8 cellular contexts compared by ENCODE assay signal in genomic region chr1:87953732-87954344, GRCh38.
A peak's percentile ranks its signal among the peaks of the same experiment; 100 is the strongest.
DNase-seq lines count a peak whose midpoint lies in the region; ATAC-seq, FAIRE-seq and TF ChIP-seq lines count a peak whose summit lies in the region.

No MANE protein-coding gene starts in this region.

- H3K36me3 ChIP-seq in liver (ENCODE audit: control insufficient read depth in 4 of 4, insufficient read depth in 3 of 4, low read depth in 1 of 4, low read length in 3 of 4) = no peaks in the 10 kb centered on the region

- FAIRE-seq in A204.1 (lab: Jason Lieb, UNC) = peak; percentile 44

- ATAC-seq in GM18511 (IDR thresholded peaks at IDR 0.05; ENCODE audit: unreplicated experiment) = peak; percentile 86
- ATAC-seq in HG03135 (IDR thresholded peaks at IDR 0.05; ENCODE audit: unreplicated experiment) = peak; percentile 80

- no peaks in the 10 kb centered on the region for H3K27me3 ChIP-seq in liver (ENCODE audit: control insufficient read depth in 4 of 4, insufficient read depth in 4 of 4, low read length in 3 of 4)

- no peaks in the 10 kb centered on the region for H3K4me1 ChIP-seq in liver (ENCODE audit: control insufficient read depth in 4 of 4, insufficient read depth in 4 of 4, low read length in 3 of 4)

- H3K27ac ChIP-seq in liver (ENCODE audit: low read depth in 1 of 2, low read length in 2 of 2) = no peak overlapping the region

- H3K9ac ChIP-seq in liver (ENCODE audit: low read depth in 1 of 2, low read length in 2 of 2) = no peak overlapping the region

- H3K4me3 ChIP-seq in choroid plexus epithelial cell (ENCODE audit: low read depth, low read length) (no peak overlapping the region), liver (ENCODE audit: low read depth in 1 of 3, low read length in 3 of 3) (no peak overlapping the region)

- peak; percentile 94 for TF ChIP-seq CTCF in choroid plexus epithelial cell (conservative IDR thresholded peaks at IDR 0.05; ENCODE audit: low read depth, low read length)
- TF ChIP-seq CTCF in liver (IDR thresholded peaks at IDR 0.05; ENCODE audit: low read depth, low read length, missing input control) = peak; percentile 87

- no peaks in the 10 kb centered on the region for H3K9me3 ChIP-seq in liver (ENCODE audit: control insufficient read depth in 4 of 4, low read length in 3 of 4)

- peak; percentile 96 to 97 for TF ChIP-seq RAD21 in liver (IDR thresholded peaks at IDR 0.05)

- DNase-seq in NCI-H226 (peak; percentile 66), choroid plexus epithelial cell (ENCODE audit: low read depth) (peak; percentile 88)
- DNase-seq in activated CD4-positive, alpha-beta T cell treated with anti-CD3 and anti-CD28 coated beads for 24 hours (ENCODE audit: low read depth in 2 of 2) = peak; percentile 2 to 14
- DNase-seq in stimulated activated CD4-positive, alpha-beta T cell treated with anti-CD3 and anti-CD28 coated beads, TNF-alpha, amount 100 ng/mL, for 48 hours (ENCODE audit: low read depth in 3 of 3) = peak in 2 of 3 donors; percentile 3 to 20

- 10% methylated on average over 3 of the region's 3 CpGs for WGBS in liver

TF ChIP-seq in liver, 16 proteins besides CTCF, POLR2A, EP300 and RAD21:
- TF ChIP-seq TAF1 (conservative IDR thresholded peaks at IDR 0.05) (no peak), FOXA1 (IDR thresholded peaks at IDR 0.05) (no peak), YY1 (IDR thresholded peaks at IDR 0.05) (no peak), JUND (IDR thresholded peaks at IDR 0.05) (no peak), FOXA2 (IDR thresholded peaks at IDR 0.05) (no peak), GABPA (IDR thresholded peaks at IDR 0.05 in 1 of 2, conservative IDR thresholded peaks at IDR 0.05 in 1 of 2) (no peak), SP1 (IDR thresholded peaks at IDR 0.05) (no peak)
TF ChIP-seq in liver: peak in this region for 0.

Comparison
In these comparisons a context has a peak if more than half of its experiments do, and no peak if none do; other contexts are left out.
1. DNase-seq: peak in every context shown above with its lines; median percentile 88 in choroid plexus epithelial cell; 66 in NCI-H226; 12 in stimulated activated CD4-positive, alpha-beta T cell treated with anti-CD3 and anti-CD28 coated beads, TNF-alpha, amount 100 ng/mL, for 48 hours; 8 in activated CD4-positive, alpha-beta T cell treated with anti-CD3 and anti-CD28 coated beads for 24 hours.